Comparison of ENCODE assay signal across 10 cellular contexts in the genomic region with DNA sequence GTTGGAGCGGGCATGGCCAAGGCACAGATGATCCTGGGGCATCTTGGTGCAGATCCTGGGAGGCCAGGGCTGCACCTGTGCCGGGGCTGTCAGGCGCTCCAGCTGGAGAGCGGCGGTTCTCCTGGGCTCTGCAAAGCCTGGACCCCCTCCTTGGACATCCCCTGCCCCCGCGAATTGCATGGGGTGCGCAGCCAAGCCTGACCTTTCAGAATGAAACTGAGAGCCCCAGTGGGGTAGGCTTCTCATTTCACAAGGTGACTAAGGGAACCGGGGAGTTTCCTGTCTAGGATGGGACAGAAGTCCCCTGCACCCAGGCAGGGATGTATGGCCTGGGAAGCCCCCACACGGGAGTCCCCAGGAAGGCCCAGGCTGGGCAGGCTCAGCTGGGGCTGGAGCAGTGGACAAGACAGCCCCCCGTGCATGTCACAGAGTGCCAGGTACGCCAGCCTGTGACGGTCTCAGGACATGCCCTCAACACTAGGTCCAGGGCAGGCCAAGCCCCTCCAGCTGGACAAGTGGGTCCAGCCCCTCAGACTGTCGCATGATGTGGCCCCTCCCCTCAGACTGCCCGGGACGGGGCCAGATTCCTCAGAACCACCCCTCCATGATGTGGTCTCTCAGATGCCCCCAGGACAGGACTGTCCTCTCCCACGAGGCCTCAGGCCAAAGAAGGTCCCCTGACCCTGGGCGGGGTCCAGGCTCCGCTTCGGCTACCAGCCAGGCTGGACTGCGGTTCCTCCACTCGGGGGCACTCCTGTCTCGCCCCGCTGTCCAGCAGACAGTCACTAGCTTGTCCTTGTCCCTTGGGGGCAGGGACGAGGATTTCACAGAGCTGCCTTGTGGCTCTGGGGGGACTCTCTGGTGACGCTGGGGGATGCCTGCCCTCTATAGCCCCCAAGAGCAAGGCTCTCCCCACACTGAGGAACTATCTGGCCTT. TPM values are rescaled to one million over a fixed set of nuclear protein-coding genes. Genes with fewer than 3 reads are reported as not detected.
DNase-seq lines count a peak whose midpoint lies in the region; ATAC-seq and TF ChIP-seq lines count a peak whose summit lies in the region.
"Had no signal": no experiment of that assay in that cellular context is flagged by ENCODE, and none has a peak within 500 bp of the region (broad histone marks: within the 10 kb centered on the region; RNA-seq: fewer than 3 reads in every experiment).

No MANE protein-coding gene starts in this region.

- DNase-seq in activated naive CD4-positive, alpha-beta T cell treated with Interleukin-2 at 50 U/mL for 16 hours = peak; percentile 53
- DNase-seq in activated naive CD4-positive, alpha-beta T cell (lab: John Stamatoyannopoulos, UW) = no peak
- DNase-seq in SKM-1 (lab: John Stamatoyannopoulos, UW; ENCODE audit: unreplicated experiment) (no peak), dorsolateral prefrontal cortex (no peak), putamen (ENCODE audit: low spot score) (no peak)
- DNase-seq: NCI-H2029 treated with DMSO at 0.1 percent for 48 hours had no signal

- ATAC-seq in HG03066 (IDR thresholded peaks at IDR 0.05; ENCODE audit: low read depth, unreplicated experiment) = peak; percentile 39
- ATAC-seq in activated T-helper 17 cell treated with anti-CD3 and anti-CD28 coated beads, Interleukin-2, amount 50 U/mL, for 72 hours (replicated peaks) = peak; percentile 61

- no peak for TF ChIP-seq CTCF in dorsolateral prefrontal cortex (IDR thresholded peaks at IDR 0.05 in 54 of 56, conservative IDR thresholded peaks at IDR 0.05 in 2 of 56; ENCODE audit: low read depth in 1 of 56, partially characterized antibody in 56 of 56)

- peaks cover 48% of the 10 kb centered on the region for H3K36me3 Mint-ChIP-seq in activated T-helper 17 cell treated with anti-CD3 and anti-CD28 coated beads, Interleukin-2, amount 50 U/mL, for 72 hours (ENCODE audit: low read depth)
- peaks cover 7% of the 10 kb centered on the region for H3K36me3 Mint-ChIP-seq in stimulated activated naive CD8-positive, alpha-beta T cell treated with anti-CD3 and anti-CD28 coated beads, Interleukin-15, Interleukin-2, amounts not matched to agents 100 ng/mL and 50 ng/mL, for 24 hours (ENCODE audit: low read depth)

- no peaks in the 10 kb centered on the region for H3K27me3 Mint-ChIP-seq in activated T-helper 17 cell treated with anti-CD3 and anti-CD28 coated beads, Interleukin-2, amount 50 U/mL, for 72 hours
- H3K27me3 Mint-ChIP-seq in stimulated activated naive CD8-positive, alpha-beta T cell treated with anti-CD3 and anti-CD28 coated beads, Interleukin-15, Interleukin-2, amounts not matched to agents 100 ng/mL and 50 ng/mL, for 24 hours = no peaks in the 10 kb centered on the region

- no peaks in the 10 kb centered on the region for H3K27me3 ChIP-seq in dorsolateral prefrontal cortex

- peaks cover 10% of the 10 kb centered on the region for H3K4me1 Mint-ChIP-seq in activated T-helper 17 cell treated with anti-CD3 and anti-CD28 coated beads, Interleukin-2, amount 50 U/mL, for 72 hours
- peaks cover 65% of the 10 kb centered on the region for H3K4me1 Mint-ChIP-seq in stimulated activated naive CD8-positive, alpha-beta T cell treated with anti-CD3 and anti-CD28 coated beads, Interleukin-15, Interleukin-2, amounts not matched to agents 100 ng/mL and 50 ng/mL, for 24 hours (ENCODE audit: low read depth)

- H3K4me3 Mint-ChIP-seq in activated T-helper 17 cell treated with anti-CD3 and anti-CD28 coated beads, Interleukin-2, amount 50 U/mL, for 72 hours = peak overlapping the region; percentile 99
- H3K4me3 Mint-ChIP-seq in stimulated activated naive CD8-positive, alpha-beta T cell treated with anti-CD3 and anti-CD28 coated beads, Interleukin-15, Interleukin-2, amounts not matched to agents 100 ng/mL and 50 ng/mL, for 24 hours = peak overlapping the region; percentile 93

- intact Hi-C loops in dorsolateral prefrontal cortex (cut with DNase I) = no loop called here

- no peak overlapping the region for H3K27ac ChIP-seq in dorsolateral prefrontal cortex
- H3K27ac ChIP-seq: parathyroid adenoma had no signal

- H3K9me3 Mint-ChIP-seq in activated T-helper 17 cell treated with anti-CD3 and anti-CD28 coated beads, Interleukin-2, amount 50 U/mL, for 72 hours = no peaks in the 10 kb centered on the region
- H3K9me3 Mint-ChIP-seq in stimulated activated naive CD8-positive, alpha-beta T cell treated with anti-CD3 and anti-CD28 coated beads, Interleukin-15, Interleukin-2, amounts not matched to agents 100 ng/mL and 50 ng/mL, for 24 hours = no peaks in the 10 kb centered on the region

- H3K4me3 ChIP-seq in dorsolateral prefrontal cortex = no peak overlapping the region

- H3K27ac Mint-ChIP-seq in activated T-helper 17 cell treated with anti-CD3 and anti-CD28 coated beads, Interleukin-2, amount 50 U/mL, for 72 hours = peak overlapping the region; percentile 100
- H3K27ac Mint-ChIP-seq in stimulated activated naive CD8-positive, alpha-beta T cell treated with anti-CD3 and anti-CD28 coated beads, Interleukin-15, Interleukin-2, amounts not matched to agents 100 ng/mL and 50 ng/mL, for 24 hours = no peak overlapping the region

RNA-seq across cellular contexts. Expression of a gene that starts 2.3 kb away (rescaled TPM):
- 100 to 1,000 TPM; 328 to 423 TPM for total RNA-seq in activated T-helper 17 cell treated with anti-CD3 and anti-CD28 coated beads, Interleukin-2, amount 50 U/mL, for 72 hours
- 10 to 100 TPM in 10 of 120 experiments, 1 to 10 TPM in 108, under 1 TPM in 2; 0.81 to 18.5 (median 3.8) TPM for total RNA-seq in dorsolateral prefrontal cortex

RNA-seq across cellular contexts. Expression of a gene that starts 16.4 kb away (rescaled TPM):
- not detected for total RNA-seq in activated T-helper 17 cell treated with anti-CD3 and anti-CD28 coated beads, Interleukin-2, amount 50 U/mL, for 72 hours
- total RNA-seq in dorsolateral prefrontal cortex = 1 to 10 TPM in 5 of 120 experiments, under 1 TPM in 4, not detected in 111; 0.81 to 1.9 (median 1.2) TPM

RNA-seq across cellular contexts. Expression of a gene that starts 20.4 kb away (rescaled TPM):
- total RNA-seq in activated T-helper 17 cell treated with anti-CD3 and anti-CD28 coated beads, Interleukin-2, amount 50 U/mL, for 72 hours = not detected
- total RNA-seq in dorsolateral prefrontal cortex = 1 to 10 TPM in 2 of 120 experiments, under 1 TPM in 1, not detected in 117; 0.29 to 2.8 (median 2.4) TPM

RNA-seq across cellular contexts. Expression of a gene that starts 36.5 kb away (rescaled TPM):
- total RNA-seq in activated T-helper 17 cell treated with anti-CD3 and anti-CD28 coated beads, Interleukin-2, amount 50 U/mL, for 72 hours = under 1 TPM in 1 of 2 donors, not detected in 1; 0.11 TPM
- not detected for total RNA-seq in dorsolateral prefrontal cortex

Comparison
In these comparisons a context has a peak if more than half of its experiments do, and no peak if none do; other contexts are left out.
1. RNA of a gene that starts 2.3 kb away (total RNA-seq): 328 to 423 TPM in activated T-helper 17 cell treated with anti-CD3 and anti-CD28 coated beads, Interleukin-2, amount 50 U/mL, for 72 hours; 0.81 to 18.5 TPM in dorsolateral prefrontal cortex; every median in the first group is over 10 times any median in the second.